In the genomic region with DNA sequence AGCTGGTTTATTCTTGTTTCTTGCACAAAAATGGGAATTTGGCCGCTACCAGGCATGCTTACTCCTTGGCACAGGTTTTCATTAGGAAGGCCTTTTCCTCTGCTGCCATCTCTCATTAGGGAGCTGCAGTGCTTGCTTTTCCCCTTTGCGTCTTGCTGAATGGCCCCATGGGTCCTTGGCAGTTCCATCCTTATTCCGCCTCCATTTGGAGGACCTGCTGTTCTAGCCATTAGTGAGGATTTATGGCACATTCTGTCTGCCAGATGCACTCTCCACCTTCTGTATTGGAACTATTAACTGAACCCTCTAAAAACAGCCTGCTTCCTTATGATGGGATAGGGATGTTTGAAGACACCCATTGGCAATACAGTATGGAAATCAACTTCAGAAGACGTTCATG, we compare ENCODE assay signal across 19 cellular contexts.
"Had no signal": no experiment of that assay in that cellular context is flagged by ENCODE, and none has a peak within 500 bp of the region (broad histone marks: within the 10 kb centered on the region; RNA-seq: fewer than 3 reads in every experiment).

No MANE protein-coding gene starts in this region.

- H3K9me3 ChIP-seq: heart right ventricle, ovary, tibial artery, vagina had no signal

- H3K9me3 Mint-ChIP-seq: activated naive CD8-positive, alpha-beta T cell treated with anti-CD3 and anti-CD28 coated beads for 36 hours; central memory CD8-positive, alpha-beta T cell; dendritic cell treated with granulocyte-macrophage colony-stimulating factor and Interleukin-4, amounts not matched to agents 40 ng/mL and 50 ng/mL, for 4 days had no signal

- H3K27me3 ChIP-seq: brain microvascular endothelial cell, heart right ventricle, ovary, tibial artery, vagina had no signal

- ATAC-seq: activated CD4-positive, CD25-positive, alpha-beta regulatory T cell treated with anti-CD3 and anti-CD28 coated beads, Interleukin-2, amount 50 U/mL, for 24 hours; heart right ventricle; left colon had no signal

- H3K27ac ChIP-seq: brain microvascular endothelial cell, ovary, tibial artery, vagina had no signal

- H3K4me3 ChIP-seq: heart right ventricle, lung, ovary, tibial artery, vagina had no signal

- H3K4me3 Mint-ChIP-seq: activated naive CD8-positive, alpha-beta T cell treated with anti-CD3 and anti-CD28 coated beads for 36 hours; central memory CD8-positive, alpha-beta T cell; dendritic cell treated with granulocyte-macrophage colony-stimulating factor and Interleukin-4, amounts not matched to agents 40 ng/mL and 50 ng/mL, for 4 days had no signal

- H3K27me3 Mint-ChIP-seq: activated naive CD8-positive, alpha-beta T cell treated with anti-CD3 and anti-CD28 coated beads for 36 hours; central memory CD8-positive, alpha-beta T cell; dendritic cell treated with granulocyte-macrophage colony-stimulating factor and Interleukin-4, amounts not matched to agents 40 ng/mL and 50 ng/mL, for 4 days had no signal

- H3K4me1 Mint-ChIP-seq: activated naive CD8-positive, alpha-beta T cell treated with anti-CD3 and anti-CD28 coated beads for 36 hours; central memory CD8-positive, alpha-beta T cell had no signal

- H3K27ac Mint-ChIP-seq: activated naive CD8-positive, alpha-beta T cell treated with anti-CD3 and anti-CD28 coated beads for 36 hours; dendritic cell treated with granulocyte-macrophage colony-stimulating factor and Interleukin-4, amounts not matched to agents 40 ng/mL and 50 ng/mL, for 4 days had no signal

- H3K36me3 ChIP-seq: brain microvascular endothelial cell, ovary had no signal

- DNase-seq: activated CD4-positive, alpha-beta T cell treated with anti-CD3 and anti-CD28 coated beads, Interleukin-2, amount 50 U/mL, for 1 hour; activated CD8-positive, alpha-beta memory T cell treated with anti-CD3 and anti-CD28 coated beads for 24 hours; activated naive CD8-positive, alpha-beta T cell treated with anti-CD3 and anti-CD28 coated beads for 36 hours; amygdala; brain microvascular endothelial cell; effector memory CD4-positive, alpha-beta T cell; foreskin melanocyte; heart right ventricle; left colon; midbrain; ovary; stimulated activated CD4-positive, alpha-beta T cell treated with anti-CD3 and anti-CD28 coated beads, Interleukin-12 subunit alpha, Interleukin-12 subunit beta, amount 100 ng/mL, for 4 hours; stimulated activated CD4-positive, alpha-beta T cell treated with anti-CD3 and anti-CD28 coated beads, Interleukin-2, amount 100 ng/mL, for 24 hours; tibial artery had no signal
